Comparison of ENCODE assay signal across 8 cellular contexts in genomic region chr9:127949827-127950512, GRCh38. TPM values are rescaled to one million over a fixed set of nuclear protein-coding genes. Genes with fewer than 3 reads are reported as not detected.
DNase-seq lines count a peak whose midpoint lies in the region; ATAC-seq lines count a peak whose summit lies in the region.
"Had no signal": no experiment of that assay in that cellular context is flagged by ENCODE, and none has a peak within 500 bp of the region (broad histone marks: within the 10 kb centered on the region; RNA-seq: fewer than 3 reads in every experiment).

No MANE protein-coding gene starts in this region.

- intact Hi-C loops in activated CD4-positive, alpha-beta memory T cell treated with anti-CD3 and anti-CD28 coated beads for 36 hours (cut with micrococcal nuclease): no loop called here
- intact Hi-C loops in left cardiac atrium (cut with DNase I): loop anchor here in 1 of 2 donors (10.0 kb wide), 1 partner anchor 165 kb away; no protein-coding TSS in a partner anchor

- POLR2A ChIA-PET in activated CD4-positive, alpha-beta memory T cell treated with anti-CD3 and anti-CD28 coated beads for 36 hours (lab: Charles Lee): interaction anchor here (0.6 to 1.2 kb wide), 2 partner anchors 23 to 69 kb away, joined by 3 to 4 read pairs; no protein-coding TSS in a partner anchor
- POLR2A ChIA-PET in activated CD4-positive, alpha-beta memory T cell treated with anti-CD3 and anti-CD28 coated beads, Interleukin-2, amount 10 ng/mL, durations not matched to agents 7 days and 5 days (lab: Charles Lee): interaction anchor here (1.0 to 1.8 kb wide), 5 partner anchors 9 to 77 kb away, joined by 3 to 9 read pairs (median 4); partner anchors contain the start of gene DPM2

- no peak for DNase-seq in activated CD4-positive, alpha-beta memory T cell treated with anti-CD3 and anti-CD28 coated beads for 36 hours
- no peak for DNase-seq in activated CD4-positive, alpha-beta memory T cell treated with anti-CD3 and anti-CD28 coated beads, Interleukin-2, amount 10 ng/mL, durations not matched to agents 7 days and 5 days
- DNase-seq in left cardiac atrium (no peak), superior temporal gyrus (ENCODE audit: extremely low spot score) (peak; percentile 89), amniotic stem cell (lab: John Stamatoyannopoulos, UW) (no peak)
- DNase-seq: activated B cell treated with CpG ODN at 0.5 μM for 24 hours; NK-92 treated with Interleukin-12 subunit alpha and Interleukin-12 subunit beta, amount 100 ng/mL, for 24 hours had no signal

- ATAC-seq in left cardiac atrium (peak; percentile 9 to 11), HG02840 (IDR thresholded peaks at IDR 0.05; ENCODE audit: low FRiP score, unreplicated experiment) (no peak)

- H3K27ac Mint-ChIP-seq in activated CD4-positive, alpha-beta memory T cell treated with anti-CD3 and anti-CD28 coated beads for 36 hours: peak overlapping the region; percentile 53
- H3K27ac Mint-ChIP-seq in activated CD4-positive, alpha-beta memory T cell treated with anti-CD3 and anti-CD28 coated beads, Interleukin-2, amount 10 ng/mL, durations not matched to agents 7 days and 5 days: no peak overlapping the region

- no peaks in the 10 kb centered on the region for H3K27me3 Mint-ChIP-seq in activated CD4-positive, alpha-beta memory T cell treated with anti-CD3 and anti-CD28 coated beads for 36 hours
- no peaks in the 10 kb centered on the region for H3K27me3 Mint-ChIP-seq in activated CD4-positive, alpha-beta memory T cell treated with anti-CD3 and anti-CD28 coated beads, Interleukin-2, amount 10 ng/mL, durations not matched to agents 7 days and 5 days
- H3K27me3 Mint-ChIP-seq: activated B cell treated with CpG ODN at 0.5 μM for 24 hours had no signal

- no peak overlapping the region for H3K4me3 Mint-ChIP-seq in activated CD4-positive, alpha-beta memory T cell treated with anti-CD3 and anti-CD28 coated beads for 36 hours
- no peak overlapping the region for H3K4me3 Mint-ChIP-seq in activated CD4-positive, alpha-beta memory T cell treated with anti-CD3 and anti-CD28 coated beads, Interleukin-2, amount 10 ng/mL, durations not matched to agents 7 days and 5 days
- H3K4me3 Mint-ChIP-seq: activated B cell treated with CpG ODN at 0.5 μM for 24 hours had no signal

- peaks cover 42% of the 10 kb centered on the region for H3K4me1 Mint-ChIP-seq in activated CD4-positive, alpha-beta memory T cell treated with anti-CD3 and anti-CD28 coated beads for 36 hours (ENCODE audit: low read depth)
- H3K4me1 Mint-ChIP-seq in activated CD4-positive, alpha-beta memory T cell treated with anti-CD3 and anti-CD28 coated beads, Interleukin-2, amount 10 ng/mL, durations not matched to agents 7 days and 5 days: peaks cover 45% of the 10 kb centered on the region

- CTCF ChIA-PET in activated CD4-positive, alpha-beta memory T cell treated with anti-CD3 and anti-CD28 coated beads for 36 hours (lab: Charles Lee): interaction anchor here (0.5 to 9.9 kb wide), 6 partner anchors 7 to 168 kb away, joined by 3 to 120 read pairs (median 3); partner anchors contain the start of gene CDK9
- CTCF ChIA-PET in activated CD4-positive, alpha-beta memory T cell treated with anti-CD3 and anti-CD28 coated beads, Interleukin-2, amount 10 ng/mL, durations not matched to agents 7 days and 5 days (lab: Charles Lee): interaction anchor here (0.6 to 0.9 kb wide), 2 partner anchors 8 to 365 kb away, joined by 3 read pairs; no protein-coding TSS in a partner anchor

- no peaks in the 10 kb centered on the region for H3K9me3 Mint-ChIP-seq in activated CD4-positive, alpha-beta memory T cell treated with anti-CD3 and anti-CD28 coated beads for 36 hours
- H3K9me3 Mint-ChIP-seq in activated CD4-positive, alpha-beta memory T cell treated with anti-CD3 and anti-CD28 coated beads, Interleukin-2, amount 10 ng/mL, durations not matched to agents 7 days and 5 days: no peaks in the 10 kb centered on the region
- H3K9me3 Mint-ChIP-seq: activated B cell treated with CpG ODN at 0.5 μM for 24 hours had no signal

- peaks cover 8% of the 10 kb centered on the region for H3K36me3 Mint-ChIP-seq in activated CD4-positive, alpha-beta memory T cell treated with anti-CD3 and anti-CD28 coated beads for 36 hours
- peaks cover 38% of the 10 kb centered on the region for H3K36me3 Mint-ChIP-seq in activated CD4-positive, alpha-beta memory T cell treated with anti-CD3 and anti-CD28 coated beads, Interleukin-2, amount 10 ng/mL, durations not matched to agents 7 days and 5 days (ENCODE audit: low read depth)

RNA-seq across cellular contexts. Expression of gene DPM2, which starts 12.3 kb away (rescaled TPM):
- 10 to 100 TPM; 41.5 to 42.0 TPM for total RNA-seq in activated CD4-positive, alpha-beta memory T cell treated with anti-CD3 and anti-CD28 coated beads for 36 hours
- 10 to 100 TPM; 48.2 TPM for total RNA-seq in activated CD4-positive, alpha-beta memory T cell treated with anti-CD3 and anti-CD28 coated beads, Interleukin-2, amount 10 ng/mL, durations not matched to agents 7 days and 5 days
- 10 to 100 TPM; 14.7 to 18.3 TPM for total RNA-seq in left cardiac atrium

RNA-seq across cellular contexts. Expression of gene PIP5KL1, which starts 19.4 kb away (rescaled TPM):
- 1 to 10 TPM in 1 of 2 experiments, under 1 TPM in 1; 0.94 to 2.9 TPM for total RNA-seq in activated CD4-positive, alpha-beta memory T cell treated with anti-CD3 and anti-CD28 coated beads for 36 hours
- total RNA-seq in activated CD4-positive, alpha-beta memory T cell treated with anti-CD3 and anti-CD28 coated beads, Interleukin-2, amount 10 ng/mL, durations not matched to agents 7 days and 5 days: 1 to 10 TPM; 1.5 to 1.9 TPM
- total RNA-seq in left cardiac atrium: under 1 TPM; 0.50 to 0.99 TPM

RNA-seq across cellular contexts. Expression of gene EEIG1, which starts 30.8 kb away (rescaled TPM):
- 10 to 100 TPM; 50.7 to 58.0 TPM for total RNA-seq in activated CD4-positive, alpha-beta memory T cell treated with anti-CD3 and anti-CD28 coated beads for 36 hours
- 100 to 1,000 TPM; 212 to 218 TPM for total RNA-seq in activated CD4-positive, alpha-beta memory T cell treated with anti-CD3 and anti-CD28 coated beads, Interleukin-2, amount 10 ng/mL, durations not matched to agents 7 days and 5 days
- total RNA-seq in left cardiac atrium: 10 to 100 TPM; 24.9 to 27.3 TPM

RNA-seq across cellular contexts. Expression of gene ST6GALNAC4, which starts 33.1 kb away (rescaled TPM):
- 10 to 100 TPM; 21.2 to 23.5 TPM for total RNA-seq in activated CD4-positive, alpha-beta memory T cell treated with anti-CD3 and anti-CD28 coated beads for 36 hours
- total RNA-seq in activated CD4-positive, alpha-beta memory T cell treated with anti-CD3 and anti-CD28 coated beads, Interleukin-2, amount 10 ng/mL, durations not matched to agents 7 days and 5 days: 10 to 100 TPM; 19.4 to 21.5 TPM
- 10 to 100 TPM; 35.8 to 49.9 TPM for total RNA-seq in left cardiac atrium

RNA-seq across cellular contexts. Expression of gene ST6GALNAC6, which starts 50.6 kb away (rescaled TPM):
- 10 to 100 TPM; 50.1 to 53.8 TPM for total RNA-seq in activated CD4-positive, alpha-beta memory T cell treated with anti-CD3 and anti-CD28 coated beads for 36 hours
- 100 to 1,000 TPM; 141 to 146 TPM for total RNA-seq in activated CD4-positive, alpha-beta memory T cell treated with anti-CD3 and anti-CD28 coated beads, Interleukin-2, amount 10 ng/mL, durations not matched to agents 7 days and 5 days
- 10 to 100 TPM; 56.7 to 71.7 TPM for total RNA-seq in left cardiac atrium
